17 cellular contexts compared by ENCODE assay signal in genomic region chr6:7880718-7881107, GRCh38. TPM values are rescaled to one million over a fixed set of nuclear protein-coding genes. Genes with fewer than 3 reads are reported as not detected.
DNase-seq lines count a peak whose midpoint lies in the region; ATAC-seq, FAIRE-seq and TF ChIP-seq lines count a peak whose summit lies in the region.
"Had no signal": no experiment of that assay in that cellular context is flagged by ENCODE, and none has a peak within 500 bp of the region (broad histone marks: within the 10 kb centered on the region; RNA-seq: fewer than 3 reads in every experiment).

No MANE protein-coding gene starts in this region.

- peaks cover 2% of the 10 kb centered on the region for H3K79me1 ChIP-seq in mesenchymal stem cell (replicated peaks; ENCODE audit: low read length, poor library complexity, severe bottlenecking)

- H4K91ac ChIP-seq in mesenchymal stem cell (ENCODE audit: low read length), result no peak overlapping the region

- H2AK5ac ChIP-seq in mesenchymal stem cell (ENCODE audit: low read length, severe bottlenecking), result peak overlapping the region; percentile 15

- no peak for TF ChIP-seq CTCF in GM12878 (IDR thresholded peaks at IDR 0.05 in 2 of 3, conservative IDR thresholded peaks at IDR 0.05 in 1 of 3; ENCODE audit: control insufficient read depth in 2 of 3, extremely low read depth in 1 of 3, insufficient read depth in 1 of 3, low read depth in 3 of 3, low read length in 3 of 3)

- H3K4me2 ChIP-seq in GM12878 (ENCODE audit: control insufficient read depth, insufficient read depth), result no peak overlapping the region
- no peak overlapping the region for H3K4me2 ChIP-seq in mesenchymal stem cell (ENCODE audit: low read length, poor library complexity, severe bottlenecking)

- H3K36me3 ChIP-seq in GM12878 (ENCODE audit: control insufficient read depth in 2 of 2, insufficient read depth in 2 of 2, low read length in 1 of 2), result peaks cover 12 to 39% of the 10 kb centered on the region in 2 experiments
- peaks cover 40 to 74% of the 10 kb centered on the region in 2 experiments for H3K36me3 ChIP-seq in mesenchymal stem cell (ENCODE audit: control insufficient read depth in 1 of 2, insufficient read depth in 2 of 2, low read depth in 1 of 2, low read length in 2 of 2)

- intact Hi-C loops in GM12878 (cut with micrococcal nuclease; ENCODE audit: unreplicated experiment), result loop anchor here (5.0 kb wide), 1 partner anchor 337 kb away; no protein-coding TSS in a partner anchor

- no peaks in the 10 kb centered on the region for H3K27me3 Mint-ChIP-seq in activated CD4-positive, alpha-beta T cell treated with anti-CD3 and anti-CD28 coated beads, Interleukin-2, amount 10 ng/mL, durations not matched to agents 7 days and 5 days
- H3K27me3 Mint-ChIP-seq: CD8-positive, alpha-beta memory T cell had no signal

- H3K9ac ChIP-seq in GM12878 (ENCODE audit: control insufficient read depth, insufficient read depth, low read length) (no peak overlapping the region), mesenchymal stem cell (ENCODE audit: low read length) (no peak overlapping the region)

- no peak for DNase-seq in GM12878 (ENCODE audit: low read depth, low spot score)
- DNase-seq in mesenchymal stem cell, result no peak
- no peak for DNase-seq in mesenteric fat pad (ENCODE audit: low spot score)
- no peak for DNase-seq in activated CD4-positive, alpha-beta T cell treated with anti-CD3 and anti-CD28 coated beads, Interleukin-2, amount 10 ng/mL, durations not matched to agents 7 days and 5 days
- DNase-seq: ACHN; BE2C; C1 segment of cervical spinal cord; CD4-positive, CD25-positive, alpha-beta regulatory T cell; CD8-positive, alpha-beta memory T cell; COR-L47; DMS 273 treated with DMSO at 0.1 percent for 48 hours had no signal

- RAD21 ChIA-PET in GM12878 (lab: Charles Lee; ENCODE audit: unreplicated experiment), result no interaction called here

- H3K27ac Mint-ChIP-seq in activated CD4-positive, alpha-beta T cell treated with anti-CD3 and anti-CD28 coated beads, Interleukin-2, amount 10 ng/mL, durations not matched to agents 7 days and 5 days, result no peak overlapping the region
- H3K27ac Mint-ChIP-seq: CD4-positive, CD25-positive, alpha-beta regulatory T cell had no signal

- ATAC-seq in GM12878 (no peak), HG02973 (IDR thresholded peaks at IDR 0.05; ENCODE audit: unreplicated experiment) (no peak)

- peak; percentile 8 for TF ChIP-seq POLR2A in GM15510 (IDR thresholded peaks at IDR 0.05; ENCODE audit: borderline replicate concordance, extremely low read depth, insufficient read length)
- TF ChIP-seq POLR2A in GM18951 (IDR thresholded peaks at IDR 0.05; ENCODE audit: extremely low read depth, insufficient read depth, insufficient read length), result peak; percentile 29
- no peak; the same call in 1 of the 2 replicates for TF ChIP-seq POLR2A in GM12878 (IDR thresholded peaks at IDR 0.05; ENCODE audit: low read depth, low read length)

- no peak for FAIRE-seq in GM12878 (lab: Jason Lieb, UNC)
- FAIRE-seq: A204.1, G401.6 had no signal

- in situ Hi-C loops in GM18951 (cut with MboI; ENCODE audit: low sequenced_read_pairs, unreplicated experiment) (no loop called here), GM12878 (cut with MboI) (no loop called here)

- no peak overlapping the region for H3K18ac ChIP-seq in mesenchymal stem cell (ENCODE audit: low read depth in 1 of 2, low read length in 2 of 2)

- H3K4ac ChIP-seq in mesenchymal stem cell (ENCODE audit: low read depth in 1 of 2, low read length in 2 of 2), result no peak overlapping the region

- no peak overlapping the region for H3K4me3 Mint-ChIP-seq in activated CD4-positive, alpha-beta T cell treated with anti-CD3 and anti-CD28 coated beads, Interleukin-2, amount 10 ng/mL, durations not matched to agents 7 days and 5 days
- H3K4me3 Mint-ChIP-seq: CD4-positive, CD25-positive, alpha-beta regulatory T cell; CD8-positive, alpha-beta memory T cell had no signal

- no peak overlapping the region for H2BK120ac ChIP-seq in mesenchymal stem cell (ENCODE audit: low read depth, low read length)

- no peaks in the 10 kb centered on the region for H3K9me3 ChIP-seq in GM12878 (replicated peaks; ENCODE audit: control insufficient read depth, insufficient read depth, low read length)
- H3K9me3 ChIP-seq in mesenchymal stem cell (ENCODE audit: control insufficient read depth, low read length), result no peaks in the 10 kb centered on the region
- H3K9me3 ChIP-seq: BE2C, HAP-1 had no signal

- SMC1A ChIA-PET in GM12878 (lab: Charles Lee; ENCODE audit: uncharacterized antibody, unreplicated experiment), result no interaction called here

- POLR2A ChIA-PET in GM12878 (lab: Charles Lee), result no interaction called here
- POLR2A ChIA-PET in activated CD4-positive, alpha-beta T cell treated with anti-CD3 and anti-CD28 coated beads, Interleukin-2, amount 10 ng/mL, durations not matched to agents 7 days and 5 days (lab: Charles Lee), result no interaction called here

- no peak overlapping the region for H4K8ac ChIP-seq in mesenchymal stem cell (ENCODE audit: low read length)

- CTCF ChIA-PET in GM12878 (lab: Yijun Ruan, JAX), result interaction anchor here (0.6 to 1.1 kb wide), 2 partner anchors 10 to 126 kb away, joined by 3 to 4 read pairs; no protein-coding TSS in a partner anchor
- CTCF ChIA-PET in activated CD4-positive, alpha-beta T cell treated with anti-CD3 and anti-CD28 coated beads, Interleukin-2, amount 10 ng/mL, durations not matched to agents 7 days and 5 days (lab: Charles Lee), result no interaction called here

- no peaks in the 10 kb centered on the region for H3K79me2 ChIP-seq in GM12878 (ENCODE audit: control insufficient read depth, insufficient read depth, low read length)

- H3K23ac ChIP-seq in mesenchymal stem cell (ENCODE audit: low read length in 2 of 2), result no peak overlapping the region

- no peak overlapping the region for H3K14ac ChIP-seq in mesenchymal stem cell (ENCODE audit: low read length in 2 of 2)

- peaks cover 35% of the 10 kb centered on the region for H3K36me3 Mint-ChIP-seq in activated CD4-positive, alpha-beta T cell treated with anti-CD3 and anti-CD28 coated beads, Interleukin-2, amount 10 ng/mL, durations not matched to agents 7 days and 5 days (ENCODE audit: low read depth)

- no peaks in the 10 kb centered on the region for H3K9me3 Mint-ChIP-seq in activated CD4-positive, alpha-beta T cell treated with anti-CD3 and anti-CD28 coated beads, Interleukin-2, amount 10 ng/mL, durations not matched to agents 7 days and 5 days
- H3K9me3 Mint-ChIP-seq: CD4-positive, CD25-positive, alpha-beta regulatory T cell; CD8-positive, alpha-beta memory T cell had no signal

- no peak for TF ChIP-seq RAD21 in GM12878 (IDR thresholded peaks at IDR 0.05; ENCODE audit: insufficient read depth, low read depth, low read length)

- H3K4me1 ChIP-seq in GM12878 (ENCODE audit: control insufficient read depth, insufficient read depth, low read length) (no peaks in the 10 kb centered on the region), mesenchymal stem cell (ENCODE audit: control insufficient read depth, insufficient read depth, low read depth, low read length) (peaks cover 16% of the 10 kb centered on the region)
- H3K4me1 ChIP-seq: BE2C, HAP-1 had no signal

- no peak for TF ChIP-seq EP300 in GM12878 (IDR thresholded peaks at IDR 0.05; ENCODE audit: borderline replicate concordance in 1 of 2, control insufficient read depth in 1 of 2, low read depth in 2 of 2, low read length in 2 of 2)

- no peak overlapping the region for H2BK12ac ChIP-seq in mesenchymal stem cell (ENCODE audit: low read length in 2 of 2)

- no TSS peak for BruUV-seq in GM12878 (replicated peaks; lab: Mats Ljungman, UMichigan)

- over 99% methylated on average over 9 of the region's 9 CpGs for WGBS in GM12878 (ENCODE audit: insufficient coverage, insufficient replicate concordance, low lambda C conversion rate, missing lambda C conversion rate)
- WGBS in mesenchymal stem cell, result 96% methylated on average over 7 of the region's 9 CpGs

- H2BK5ac ChIP-seq in mesenchymal stem cell (ENCODE audit: low read depth, low read length, poor library complexity, severe bottlenecking), result no peak overlapping the region

- no peak overlapping the region for H2BK15ac ChIP-seq in mesenchymal stem cell (ENCODE audit: low read depth, poor library complexity, severe bottlenecking)

- H3K27ac ChIP-seq in GM12878 (ENCODE audit: control insufficient read depth, insufficient read depth), result no peak overlapping the region
- H3K27ac ChIP-seq in mesenchymal stem cell (ENCODE audit: low read length, poor library complexity, severe bottlenecking), result no peak overlapping the region

- no peaks in the 10 kb centered on the region for H3K4me1 Mint-ChIP-seq in activated CD4-positive, alpha-beta T cell treated with anti-CD3 and anti-CD28 coated beads, Interleukin-2, amount 10 ng/mL, durations not matched to agents 7 days and 5 days
- H3K4me1 Mint-ChIP-seq: CD4-positive, CD25-positive, alpha-beta regulatory T cell; CD8-positive, alpha-beta memory T cell had no signal

- no peak overlapping the region for H3K4me3 ChIP-seq in GM12878
- H3K4me3 ChIP-seq in mesenchymal stem cell (ENCODE audit: insufficient read depth in 1 of 2, low read depth in 1 of 2, low read length in 2 of 2), result no peak overlapping the region
- H3K4me3 ChIP-seq: HAP-1 had no signal

- H4K20me1 ChIP-seq in GM12878 (ENCODE audit: control insufficient read depth, insufficient read depth), result no peaks in the 10 kb centered on the region

- H2AFZ ChIP-seq in GM12878 (ENCODE audit: control insufficient read depth, low read depth, low read length) (no peak overlapping the region), mesenchymal stem cell (ENCODE audit: low read depth, low read length) (no peak overlapping the region)

- H3K27me3 ChIP-seq in GM12878 (replicated peaks in 1 of 2; ENCODE audit: control insufficient read depth in 2 of 2, insufficient read depth in 2 of 2, low read length in 1 of 2) (no peaks in the 10 kb centered on the region), mesenchymal stem cell (ENCODE audit: control insufficient read depth in 1 of 2, insufficient read depth in 1 of 2, low read length in 2 of 2) (no peaks in the 10 kb centered on the region)
- H3K27me3 ChIP-seq: BE2C had no signal

RNA-seq across cellular contexts. Expression of gene TXNDC5, which starts 29.9 kb away (rescaled TPM):
- 52.5 and 54.0 TPM in 2 replicates for total RNA-seq in GM12878 (2013; cell fraction: nucleolus; rRNA removed)
- total RNA-seq in GM12878 (2014; rRNA removed), result 173 and 181 TPM in 2 replicates
- 128 and 143 TPM in 2 replicates for total RNA-seq in GM12878 (2014; rRNA removed; fragmentation: Illumina TruSeq; extraction: Trizol)
- 131 and 143 TPM in 2 replicates for total RNA-seq in GM12878 (2021)
- polyA plus RNA-seq in GM12878 (2011; ENCODE audit: low read depth), result 122 TPM
- 38.2 and 50.1 TPM in 2 replicates for polyA plus RNA-seq in GM12878 (2011; rRNA removed)
- 47.0 and 47.9 TPM in 2 replicates for polyA plus RNA-seq in GM12878 (2011; cell fraction: cytosol; rRNA removed)
- 30.6 and 39.9 TPM in 2 replicates for polyA plus RNA-seq in GM12878 (2011; cell fraction: nucleus; rRNA removed)
- polyA plus RNA-seq in GM12878 (2012), result 117 and 141 TPM in 2 replicates
- 135 and 145 TPM in 2 replicates for polyA plus RNA-seq in GM12878 (2014; fragmentation: Illumina TruSeq; extraction: Trizol)
- polyA plus RNA-seq in GM12878 (2014; fragmentation: Nextera tagmentation; extraction: Ambion mirVana), result 10 to 100 TPM; 38.1 to 46.7 TPM
- 122 and 129 TPM in 2 replicates for polyA plus RNA-seq in GM12878 (2014; rRNA removed)
- polyA plus RNA-seq in GM12878 (2016; fragmentation: Nextera tagmentation; extraction: Ambion mirVana), result 100 to 1,000 TPM in 1 of 2 experiments, 1 to 10 TPM in 1; 7.2 to 165 TPM
- polyA minus RNA-seq in GM12878 (2011; rRNA and poly(A)+ RNA removed), result 39.4 and 40.8 TPM in 2 replicates
- 15.0 and 18.6 TPM in 2 replicates for polyA minus RNA-seq in GM12878 (2011; cell fraction: cytosol; rRNA and poly(A)+ RNA removed)
- 9.7 and 14.4 TPM in 2 replicates for polyA minus RNA-seq in GM12878 (2011; cell fraction: nucleus; rRNA and poly(A)+ RNA removed)
- 242 TPM for polyA plus RNA-seq in mesenchymal stem cell (2013, experiment 1 of 2)
- polyA plus RNA-seq in mesenchymal stem cell (2013, experiment 2 of 2), result 248 TPM
- 153 TPM for total RNA-seq in mesenteric fat pad
- 10 to 100 TPM; 32.5 to 33.2 TPM for total RNA-seq in activated CD4-positive, alpha-beta T cell treated with anti-CD3 and anti-CD28 coated beads, Interleukin-2, amount 10 ng/mL, durations not matched to agents 7 days and 5 days
